12 cellular contexts compared by ENCODE assay signal in genomic region chrX:112867570-112867969, GRCh38. TPM values are rescaled to one million over a fixed set of nuclear protein-coding genes. Genes with fewer than 3 reads are reported as not detected.
DNase-seq lines count a peak whose midpoint lies in the region; ATAC-seq and TF ChIP-seq lines count a peak whose summit lies in the region.
"Had no signal": no experiment of that assay in that cellular context is flagged by ENCODE, and none has a peak within 500 bp of the region (broad histone marks: within the 10 kb centered on the region; RNA-seq: fewer than 3 reads in every experiment).

No MANE protein-coding gene starts in this region.

- H3K9me3 ChIP-seq in PC-9 (ENCODE audit: insufficient read depth, low read depth) (no peaks in the 10 kb centered on the region; the same call in 1 of the 2 replicates), left ventricle myocardium inferior (replicated peaks) (no peaks in the 10 kb centered on the region)
- H3K9me3 ChIP-seq: adrenal gland had no signal

- H3K9me3 Mint-ChIP-seq in activated T-cell treated with anti-CD3 and anti-CD28 coated beads, Interleukin-2, amount 50 U/mL, for 72 hours: no peaks in the 10 kb centered on the region
- H3K9me3 Mint-ChIP-seq in stimulated activated naive B cell treated with anti-CD40 and anti-IgM and Interleukin-4, amounts not matched to agents 10 μg/mL and 1 μg/mL and 100 μg/mL, for 72 hours: no peaks in the 10 kb centered on the region
- no peaks in the 10 kb centered on the region for H3K9me3 Mint-ChIP-seq in activated naive CD4-positive, alpha-beta T cell treated with anti-CD3 and anti-CD28 coated beads, Interleukin-2, amount 10 ng/mL, durations not matched to agents 7 days and 5 days

- no peak overlapping the region for H3K4me3 Mint-ChIP-seq in activated T-cell treated with anti-CD3 and anti-CD28 coated beads, Interleukin-2, amount 50 U/mL, for 72 hours
- no peak overlapping the region for H3K4me3 Mint-ChIP-seq in stimulated activated naive B cell treated with anti-CD40 and anti-IgM and Interleukin-4, amounts not matched to agents 10 μg/mL and 1 μg/mL and 100 μg/mL, for 72 hours
- H3K4me3 Mint-ChIP-seq in activated naive CD4-positive, alpha-beta T cell treated with anti-CD3 and anti-CD28 coated beads, Interleukin-2, amount 10 ng/mL, durations not matched to agents 7 days and 5 days: no peak overlapping the region
- H3K4me3 Mint-ChIP-seq: B cell had no signal

- no peak overlapping the region for H3K4me3 ChIP-seq in PC-9
- no peak overlapping the region for H3K4me3 ChIP-seq in left ventricle myocardium inferior
- H3K4me3 ChIP-seq: adrenal gland had no signal

- POLR2A ChIA-PET in PC-9 (lab: Charles Lee; ENCODE audit: unreplicated experiment): no interaction called here

- no peaks in the 10 kb centered on the region for H3K79me2 ChIP-seq in PC-9 (ENCODE audit: low read depth)

- TF ChIP-seq CTCF in PC-9 (conservative IDR thresholded peaks at IDR 0.05) (peak; percentile 42; the same call in 1 of the 2 replicates), left ventricle myocardium inferior (IDR thresholded peaks at IDR 0.05; ENCODE audit: borderline replicate concordance) (no peak)

- no peak overlapping the region for H3K27ac Mint-ChIP-seq in activated T-cell treated with anti-CD3 and anti-CD28 coated beads, Interleukin-2, amount 50 U/mL, for 72 hours
- H3K27ac Mint-ChIP-seq in stimulated activated naive B cell treated with anti-CD40 and anti-IgM and Interleukin-4, amounts not matched to agents 10 μg/mL and 1 μg/mL and 100 μg/mL, for 72 hours: no peak overlapping the region
- no peak overlapping the region for H3K27ac Mint-ChIP-seq in activated naive CD4-positive, alpha-beta T cell treated with anti-CD3 and anti-CD28 coated beads, Interleukin-2, amount 10 ng/mL, durations not matched to agents 7 days and 5 days
- H3K27ac Mint-ChIP-seq: B cell had no signal

- H3K9me2 ChIP-seq in PC-9 (ENCODE audit: insufficient read depth): no peaks in the 10 kb centered on the region; the same call in 1 of the 2 replicates

- H3K4me1 ChIP-seq in PC-9 (replicated peaks; ENCODE audit: insufficient read depth) (peaks cover 12% of the 10 kb centered on the region), left ventricle myocardium inferior (no peaks in the 10 kb centered on the region)
- H3K4me1 ChIP-seq: adrenal gland had no signal

- BruUV-seq in PC-9 (replicated peaks; lab: Mats Ljungman, UMichigan): no TSS peak

- H3K27ac ChIP-seq in PC-9 (no peak overlapping the region), left ventricle myocardium inferior (replicated peaks) (no peak overlapping the region)
- H3K27ac ChIP-seq: adrenal gland had no signal

- H3K27me3 Mint-ChIP-seq in activated T-cell treated with anti-CD3 and anti-CD28 coated beads, Interleukin-2, amount 50 U/mL, for 72 hours (ENCODE audit: low read depth): peaks cover 16% of the 10 kb centered on the region
- peaks cover 4 to 5% of the 10 kb centered on the region in 2 donors for H3K27me3 Mint-ChIP-seq in stimulated activated naive B cell treated with anti-CD40 and anti-IgM and Interleukin-4, amounts not matched to agents 10 μg/mL and 1 μg/mL and 100 μg/mL, for 72 hours
- no peaks in the 10 kb centered on the region for H3K27me3 Mint-ChIP-seq in activated naive CD4-positive, alpha-beta T cell treated with anti-CD3 and anti-CD28 coated beads, Interleukin-2, amount 10 ng/mL, durations not matched to agents 7 days and 5 days
- H3K27me3 Mint-ChIP-seq: B cell had no signal

- peak; percentile 47 to 55 for ATAC-seq in activated T-cell treated with anti-CD3 and anti-CD28 coated beads, Interleukin-2, amount 50 U/mL, for 72 hours (replicated peaks in 1 of 2)
- peak; percentile 84 for ATAC-seq in HG02885 (IDR thresholded peaks at IDR 0.05; ENCODE audit: poor library complexity, unreplicated experiment)
- peak; percentile 45 to 78 for ATAC-seq in stimulated activated naive B cell treated with anti-CD40 and anti-IgM and Interleukin-4, amounts not matched to agents 10 μg/mL and 1 μg/mL and 100 μg/mL, for 72 hours (replicated peaks)

- H3K36me3 ChIP-seq in PC-9 (ENCODE audit: low read depth) (no peaks in the 10 kb centered on the region), left ventricle myocardium inferior (no peaks in the 10 kb centered on the region)
- H3K36me3 ChIP-seq: adrenal gland had no signal

- CTCF ChIA-PET in PC-9 (lab: Charles Lee): no interaction called here
- CTCF ChIA-PET in activated naive CD4-positive, alpha-beta T cell treated with anti-CD3 and anti-CD28 coated beads, Interleukin-2, amount 10 ng/mL, durations not matched to agents 7 days and 5 days (lab: Charles Lee): interaction anchor here (0.8 kb wide), 1 partner anchor 10 kb away, joined by 4 read pairs; no protein-coding TSS in a partner anchor

- H3K27me3 ChIP-seq in PC-9 (ENCODE audit: insufficient read depth, low read depth) (no peaks in the 10 kb centered on the region), left ventricle myocardium inferior (ENCODE audit: low read depth) (no peaks in the 10 kb centered on the region)

- no peaks in the 10 kb centered on the region for H3K36me3 Mint-ChIP-seq in activated T-cell treated with anti-CD3 and anti-CD28 coated beads, Interleukin-2, amount 50 U/mL, for 72 hours (ENCODE audit: insufficient read depth in 2 of 2)
- no peaks in the 10 kb centered on the region for H3K36me3 Mint-ChIP-seq in stimulated activated naive B cell treated with anti-CD40 and anti-IgM and Interleukin-4, amounts not matched to agents 10 μg/mL and 1 μg/mL and 100 μg/mL, for 72 hours
- H3K36me3 Mint-ChIP-seq in activated naive CD4-positive, alpha-beta T cell treated with anti-CD3 and anti-CD28 coated beads, Interleukin-2, amount 10 ng/mL, durations not matched to agents 7 days and 5 days: no peaks in the 10 kb centered on the region

- DNase-seq in activated T-cell treated with anti-CD3 and anti-CD28 coated beads, Interleukin-2, amount 50 U/mL, for 72 hours: no peak
- no peak for DNase-seq in activated T-cell treated with anti-CD3 and anti-CD28 coated beads, Interleukin-2, amount 50 U/mL, for 48 hours
- DNase-seq in PC-9: peak in 1 of 2 experiments; percentile 43
- DNase-seq in stimulated activated naive B cell treated with anti-CD40 and anti-IgM and Interleukin-4, amounts not matched to agents 10 μg/mL and 1 μg/mL and 100 μg/mL, for 72 hours: no peak
- no peak for DNase-seq in left ventricle myocardium inferior
- DNase-seq in GDM1 (lab: John Stamatoyannopoulos, UW): no peak
- no peak for DNase-seq in activated naive CD4-positive, alpha-beta T cell treated with anti-CD3 and anti-CD28 coated beads, Interleukin-2, amount 10 ng/mL, durations not matched to agents 7 days and 5 days
- DNase-seq: activated CD4-positive, alpha-beta T cell treated with anti-CD3 and anti-CD28 coated beads for 4 hours; adrenal gland; NCI-H1417 treated with DMSO at 0.1 percent for 48 hours had no signal

- no peak overlapping the region for H3K4me2 ChIP-seq in PC-9

- intact Hi-C loops in PC-9 (cut with micrococcal nuclease; ENCODE audit: unreplicated experiment) (no loop called here), left ventricle myocardium inferior (cut with micrococcal nuclease) (no loop called here)

- H4K20me1 ChIP-seq in PC-9 (ENCODE audit: insufficient read depth): no peaks in the 10 kb centered on the region

- no peak overlapping the region for H2AFZ ChIP-seq in PC-9

- H3K4me1 Mint-ChIP-seq in activated T-cell treated with anti-CD3 and anti-CD28 coated beads, Interleukin-2, amount 50 U/mL, for 72 hours (ENCODE audit: low read depth): no peaks in the 10 kb centered on the region
- no peaks in the 10 kb centered on the region for H3K4me1 Mint-ChIP-seq in stimulated activated naive B cell treated with anti-CD40 and anti-IgM and Interleukin-4, amounts not matched to agents 10 μg/mL and 1 μg/mL and 100 μg/mL, for 72 hours
- no peaks in the 10 kb centered on the region for H3K4me1 Mint-ChIP-seq in activated naive CD4-positive, alpha-beta T cell treated with anti-CD3 and anti-CD28 coated beads, Interleukin-2, amount 10 ng/mL, durations not matched to agents 7 days and 5 days
- H3K4me1 Mint-ChIP-seq: B cell had no signal

- no peaks in the 10 kb centered on the region for H3F3A ChIP-seq in PC-9 (ENCODE audit: insufficient read depth, low read depth)

RNA-seq across cellular contexts. Expression of gene AMOT, which starts 26.9 kb away (rescaled TPM):
- total RNA-seq in activated T-cell treated with anti-CD3 and anti-CD28 coated beads, Interleukin-2, amount 50 U/mL, for 72 hours: 1 to 10 TPM; 1.3 TPM
- 83.0 and 88.0 TPM in 2 replicates for total RNA-seq in PC-9 (2021)
- 6.1 TPM for total RNA-seq in left ventricle myocardium inferior

Comparison
In these comparisons a context has a peak if more than half of its experiments do, and no peak if none do; other contexts are left out.
1. RNA of gene AMOT, which starts 26.9 kb away (total RNA-seq): 83.0 to 88.0 TPM in PC-9; 6.1 TPM in left ventricle myocardium inferior (single experiment) and 1.3 TPM in activated T-cell treated with anti-CD3 and anti-CD28 coated beads, Interleukin-2, amount 50 U/mL, for 72 hours; every median in the first group is over 10 times any median in the second.
2. Peak in every context shown above with its lines, with median percentiles within 50 percentile points of each other: ATAC-seq.